ENCODE assay signal across 24 cellular contexts in the genomic region with DNA sequence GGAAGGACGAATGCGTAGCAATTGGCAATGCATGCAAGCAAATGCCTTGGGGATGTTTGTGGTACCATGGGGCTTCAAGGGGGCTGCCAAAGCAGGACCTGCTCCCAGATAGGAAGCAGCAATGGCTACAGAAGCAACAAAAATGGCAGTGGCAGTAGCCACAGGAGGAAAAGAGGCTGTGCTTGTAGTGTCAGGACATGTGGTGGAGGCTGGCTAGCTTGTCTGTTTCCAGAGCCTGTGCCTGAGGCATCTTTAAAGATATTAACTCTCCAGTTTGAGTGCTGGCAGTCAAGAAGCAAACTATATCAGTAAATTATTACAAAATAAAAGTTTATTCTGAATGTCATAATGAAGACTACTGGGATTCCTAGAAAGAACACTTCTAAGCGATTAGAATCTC.
"Had no signal": no experiment of that assay in that cellular context is flagged by ENCODE, and none has a peak within 500 bp of the region (broad histone marks: within the 10 kb centered on the region; RNA-seq: fewer than 3 reads in every experiment).

No MANE protein-coding gene starts in this region.

- H3K4me1 ChIP-seq: left ventricle myocardium inferior, parathyroid adenoma, psoas muscle, right lobe of liver, testis, tibial artery, uterus had no signal

- H2AFZ ChIP-seq: parathyroid adenoma had no signal

- H3K27me3 Mint-ChIP-seq: naive B cell; natural killer cell treated with Interleukin-12 subunit alpha and Interleukin-12 subunit beta and Interleukin-15 and Interleukin-18, amount 100 ng/mL, for 72 hours; stimulated activated naive B cell treated with anti-CD40 and anti-IgM and Interleukin-4, amounts not matched to agents 10 μg/mL and 1 μg/mL and 100 μg/mL, for 72 hours; type B pancreatic cell had no signal

- H3K4me1 Mint-ChIP-seq: immature natural killer cell; naive B cell; stimulated activated naive B cell treated with anti-CD40 and anti-IgM and Interleukin-4, amounts not matched to agents 10 μg/mL and 1 μg/mL and 100 μg/mL, for 72 hours had no signal

- ATAC-seq: natural killer cell treated with Interleukin-12 subunit alpha and Interleukin-12 subunit beta and Interleukin-15 and Interleukin-18, amount 100 ng/mL, for 72 hours; psoas muscle; right lobe of liver; stimulated activated naive B cell treated with anti-CD40 and anti-IgM and Interleukin-4, amounts not matched to agents 10 μg/mL and 1 μg/mL and 100 μg/mL, for 72 hours; stimulated activated naive CD8-positive, alpha-beta T cell treated with anti-CD3 and anti-CD28 coated beads, Interleukin-15, Interleukin-2, amounts not matched to agents 100 U/mL and 50 U/mL, for 24 hours had no signal

- H3K36me3 ChIP-seq: left ventricle myocardium inferior, neutrophil, right atrium auricular region, right lobe of liver, stomach, tibial artery, uterus had no signal

- H3K9me3 Mint-ChIP-seq: stimulated activated naive B cell treated with anti-CD40 and anti-IgM and Interleukin-4, amounts not matched to agents 10 μg/mL and 1 μg/mL and 100 μg/mL, for 72 hours had no signal

- H3K27ac Mint-ChIP-seq: immature natural killer cell; mesothelial cell of epicardium; naive B cell; natural killer cell treated with Interleukin-12 subunit alpha and Interleukin-12 subunit beta and Interleukin-15 and Interleukin-18, amount 100 ng/mL, for 72 hours; stimulated activated naive B cell treated with anti-CD40 and anti-IgM and Interleukin-4, amounts not matched to agents 10 μg/mL and 1 μg/mL and 100 μg/mL, for 72 hours; type B pancreatic cell had no signal

- H3K9me3 ChIP-seq: neutrophil, psoas muscle, right atrium auricular region, right lobe of liver, testis, tibial artery, uterus had no signal

- H3K9ac ChIP-seq: parathyroid adenoma had no signal

- H3K4me3 Mint-ChIP-seq: immature natural killer cell; mesothelial cell of epicardium; naive B cell; natural killer cell treated with Interleukin-12 subunit alpha and Interleukin-12 subunit beta and Interleukin-15 and Interleukin-18, amount 100 ng/mL, for 72 hours; stimulated activated naive B cell treated with anti-CD40 and anti-IgM and Interleukin-4, amounts not matched to agents 10 μg/mL and 1 μg/mL and 100 μg/mL, for 72 hours; type B pancreatic cell had no signal

- H3K27ac ChIP-seq: left ventricle myocardium inferior, neutrophil, parathyroid adenoma, psoas muscle, right atrium auricular region, right lobe of liver, stomach, testis, tibial artery, uterus had no signal

- H3K79me2 ChIP-seq: parathyroid adenoma had no signal

- H3K36me3 Mint-ChIP-seq: naive B cell; stimulated activated naive B cell treated with anti-CD40 and anti-IgM and Interleukin-4, amounts not matched to agents 10 μg/mL and 1 μg/mL and 100 μg/mL, for 72 hours; type B pancreatic cell had no signal

- H3K4me3 ChIP-seq: left ventricle myocardium inferior, lung, psoas muscle, right atrium auricular region, right lobe of liver, stomach, testis, tibial artery, uterus had no signal

- DNase-seq: hippocampal formation; immature natural killer cell; left ventricle myocardium inferior; naive B cell; occipital lobe; psoas muscle; right lobe of liver; stimulated activated CD4-positive, alpha-beta T cell treated with anti-CD3 and anti-CD28 coated beads, Interleukin-12 subunit alpha, Interleukin-12 subunit beta, amount 100 ng/mL, for 4 hours; stimulated activated CD4-positive, alpha-beta T cell treated with anti-CD3 and anti-CD28 coated beads, Interleukin-15, amount 100 ng/mL, for 24 hours; stimulated activated CD4-positive, alpha-beta T cell treated with anti-CD3 and anti-CD28 coated beads, Interleukin-2, amount 100 ng/mL, for 24 hours; stimulated activated CD4-positive, alpha-beta T cell treated with anti-CD3 and anti-CD28 coated beads, Interleukin-4, amount 100 ng/mL, for 1 hour; stimulated activated naive B cell treated with anti-CD40 and anti-IgM and Interleukin-4, amounts not matched to agents 10 μg/mL and 1 μg/mL and 100 μg/mL, for 72 hours; stimulated activated naive CD8-positive, alpha-beta T cell treated with anti-CD3 and anti-CD28 coated beads, Interleukin-15, Interleukin-2, amounts not matched to agents 100 U/mL and 50 U/mL, for 24 hours; stomach; testis; tibial artery; uterus had no signal

- H3K27me3 ChIP-seq: neutrophil, right atrium auricular region, right lobe of liver, stomach, testis, tibial artery, uterus had no signal
